8 cellular contexts compared by ENCODE assay signal in genomic region chr3:51384145-51384729, GRCh38. TPM values are rescaled to one million over a fixed set of nuclear protein-coding genes. Genes with fewer than 3 reads are reported as not detected.
DNase-seq lines count a peak whose midpoint lies in the region; FAIRE-seq and TF ChIP-seq lines count a peak whose summit lies in the region.

No MANE protein-coding gene starts in this region.

- H3K27me3 ChIP-seq in PC-9 (ENCODE audit: insufficient read depth, low read depth) = no peaks in the 10 kb centered on the region
- no peaks in the 10 kb centered on the region for H3K27me3 ChIP-seq in effector memory CD4-positive, alpha-beta T cell (replicated peaks; ENCODE audit: control insufficient read depth, insufficient read depth, low read length, poor library complexity, severe bottlenecking)
- no peaks in the 10 kb centered on the region for H3K27me3 ChIP-seq in mononuclear cell (ENCODE audit: insufficient read depth, low read length)

- POLR2A ChIA-PET in HEK293 (lab: Yijun Ruan, JAX) = interaction anchor here (0.9 kb wide), 1 partner anchor 288 kb away, joined by 3 read pairs; no protein-coding TSS in a partner anchor
- POLR2A ChIA-PET in PC-9 (lab: Charles Lee; ENCODE audit: unreplicated experiment) = no interaction called here

- H4K20me1 ChIP-seq in PC-9 (ENCODE audit: insufficient read depth) = no peaks in the 10 kb centered on the region; the same call in 1 of the 2 replicates

- H3K9me2 ChIP-seq in PC-9 (ENCODE audit: insufficient read depth) = no peaks in the 10 kb centered on the region

- peak overlapping the region; percentile 96 for H3K4me3 ChIP-seq in HEK293 (ENCODE audit: low read depth, low read length)
- peak overlapping the region; percentile 91 for H3K4me3 ChIP-seq in PC-9
- H3K4me3 ChIP-seq in effector memory CD4-positive, alpha-beta T cell (ENCODE audit: insufficient read depth, low read depth, low read length, poor library complexity, severe bottlenecking) = peak overlapping the region; percentile 95
- peak overlapping the region; percentile 87 for H3K4me3 ChIP-seq in mononuclear cell (ENCODE audit: low read length)

- H3K4me2 ChIP-seq in PC-9 = peak overlapping the region; percentile 84

- H2AFZ ChIP-seq in PC-9 = peak overlapping the region; percentile 82

- H3K36me3 ChIP-seq in HEK293 (ENCODE audit: control insufficient read depth in 2 of 2, insufficient read depth in 1 of 2, low read length in 2 of 2) (peaks cover 0 to 40% of the 10 kb centered on the region in 2 experiments; a peak in 1 of 3 replicates), PC-9 (ENCODE audit: low read depth) (peaks cover 15% of the 10 kb centered on the region; the same call in 1 of the 2 replicates)
- peaks cover 17% of the 10 kb centered on the region for H3K36me3 ChIP-seq in effector memory CD4-positive, alpha-beta T cell (ENCODE audit: control insufficient read depth, insufficient read depth, low read length)

- no peak for TF ChIP-seq CTCF in HEK293 (tag by site-specific recombination; IDR thresholded peaks at IDR 0.05)
- no peak for TF ChIP-seq CTCF in PC-9 (conservative IDR thresholded peaks at IDR 0.05)

- CTCF ChIA-PET in HEK293 (lab: Yijun Ruan, JAX) = interaction anchor here (0.6 to 1.1 kb wide), 2 partner anchors 712 to 743 kb away, joined by 3 read pairs; no protein-coding TSS in a partner anchor
- CTCF ChIA-PET in PC-9 (lab: Charles Lee) = no interaction called here

- peaks cover 41% of the 10 kb centered on the region for H3K79me2 ChIP-seq in PC-9 (ENCODE audit: low read depth)

- H3K9me3 ChIP-seq in HEK293 (ENCODE audit: control insufficient read depth, insufficient read depth, low read depth, low read length) (no peaks in the 10 kb centered on the region), PC-9 (ENCODE audit: insufficient read depth, low read depth) (no peaks in the 10 kb centered on the region), mononuclear cell (ENCODE audit: low read depth, low read length) (no peaks in the 10 kb centered on the region)
- H3K9me3 ChIP-seq in effector memory CD4-positive, alpha-beta T cell (ENCODE audit: control insufficient read depth, low read length) = no peaks in the 10 kb centered on the region

- FAIRE-seq in urothelium cell line (lab: Jason Lieb, UNC) = peak; percentile 55

- intact Hi-C loops in PC-9 (cut with micrococcal nuclease; ENCODE audit: unreplicated experiment) = no loop called here

- H3K4me1 ChIP-seq in HEK293 (ENCODE audit: control insufficient read depth, insufficient read depth, low read length) = no peaks in the 10 kb centered on the region
- H3K4me1 ChIP-seq in PC-9 (replicated peaks; ENCODE audit: insufficient read depth) = peaks cover 37% of the 10 kb centered on the region
- H3K4me1 ChIP-seq in effector memory CD4-positive, alpha-beta T cell (ENCODE audit: control insufficient read depth, insufficient read depth, low read length, poor library complexity, severe bottlenecking) = peaks cover 24% of the 10 kb centered on the region
- peaks cover 44% of the 10 kb centered on the region for H3K4me1 ChIP-seq in mononuclear cell (ENCODE audit: insufficient read depth, low read length)

- peaks cover 26% of the 10 kb centered on the region for H3F3A ChIP-seq in PC-9 (ENCODE audit: insufficient read depth, low read depth)

- H3K27ac ChIP-seq in HEK293 (ENCODE audit: extremely low read depth, low read depth, low read length) (peak overlapping the region; percentile 65), PC-9 (peak overlapping the region; percentile 84)
- H3K27ac ChIP-seq in effector memory CD4-positive, alpha-beta T cell (ENCODE audit: insufficient read depth, low read length, poor library complexity, severe bottlenecking) = peak overlapping the region; percentile 95

- peak; percentile 58 for DNase-seq in NCI-H748 (lab: John Stamatoyannopoulos, UW; ENCODE audit: unreplicated experiment)
- no peak for DNase-seq in NCI-H748 treated with DMSO at 0.1 percent for 48 hours (lab: John Stamatoyannopoulos, UW)
- DNase-seq in PC-9 = peak in 1 of 2 experiments; percentile 33
- DNase-seq in effector memory CD4-positive, alpha-beta T cell = peak in 2 of 3 donors; percentile 7 to 9
- DNase-seq in urothelium cell line (ENCODE audit: low spot score) = peak; percentile 41
- DNase-seq in SK-N-DZ (ENCODE audit: low spot score) = no peak

- BruUV-seq in PC-9 (replicated peaks; lab: Mats Ljungman, UMichigan) = TSS peak; percentile 86

TF ChIP-seq in HEK293, 187 proteins besides CTCF, POLR2A, EP300 and RAD21 (continues in another document):
- no peak for TF ChIP-seq ZNF223 (tag by site-specific recombination; IDR thresholded peaks at IDR 0.05)
- TF ChIP-seq ZNF175 (tag by site-specific recombination; IDR thresholded peaks at IDR 0.05) = no peak
- TF ChIP-seq ZNF311 (tag by site-specific recombination; IDR thresholded peaks at IDR 0.05; ENCODE audit: borderline replicate concordance) = no peak
- TF ChIP-seq ZNF585B (tag by site-specific recombination; IDR thresholded peaks at IDR 0.05) = no peak
- TF ChIP-seq ZNF558 (tag by site-specific recombination; IDR thresholded peaks at IDR 0.05) = no peak
- no peak for TF ChIP-seq PRDM10 (tag by site-specific recombination; IDR thresholded peaks at IDR 0.05)
- TF ChIP-seq ZBTB20 (tag by site-specific recombination; IDR thresholded peaks at IDR 0.05) = peak; percentile 98
- TF ChIP-seq ZBTB8A (tag by site-specific recombination; IDR thresholded peaks at IDR 0.05) = peak; percentile 70
- TF ChIP-seq ZNF626 (tag by site-specific recombination; IDR thresholded peaks at IDR 0.05) = no peak
- no peak for TF ChIP-seq ZNF354C (tag by site-specific recombination; IDR thresholded peaks at IDR 0.05; ENCODE audit: borderline replicate concordance, low read depth)
- no peak for TF ChIP-seq KLF17 (tag by site-specific recombination; IDR thresholded peaks at IDR 0.05)
- TF ChIP-seq ZNF341 (tag by site-specific recombination; IDR thresholded peaks at IDR 0.05; ENCODE audit: low read depth) = peak; percentile 29; the same call in 1 of the 2 replicates
- TF ChIP-seq ZNF768 (tag by site-specific recombination; IDR thresholded peaks at IDR 0.05) = no peak
- no peak for TF ChIP-seq ZBTB26 (tag by site-specific recombination; optimal IDR thresholded peaks at IDR 0.05)
- no peak for TF ChIP-seq BCL11B (tag by site-specific recombination; IDR thresholded peaks at IDR 0.05; ENCODE audit: low read depth)

RNA-seq across cellular contexts. Expression of gene MANF, which starts 0.9 kb away (rescaled TPM):
- total RNA-seq in PC-9 (2021) (75.0 and 79.1 TPM in 2 replicates), mononuclear cell (11.2 TPM)
- 80.8 and 106 TPM in 2 replicates for polyA plus RNA-seq in SK-N-DZ (2014; cell fraction: cytosol; rRNA removed)
- 36.1 and 58.6 TPM in 2 replicates for polyA plus RNA-seq in SK-N-DZ (2014; cell fraction: nucleus; rRNA removed)

RNA-seq across cellular contexts. Expression of gene RBM15B, which starts 6.8 kb away (rescaled TPM):
- 29.1 and 29.4 TPM in 2 replicates for total RNA-seq in PC-9 (2021)
- total RNA-seq in mononuclear cell = 25.3 TPM
- 18.7 and 21.5 TPM in 2 replicates for polyA plus RNA-seq in SK-N-DZ (2014; cell fraction: cytosol; rRNA removed)
- polyA plus RNA-seq in SK-N-DZ (2014; cell fraction: nucleus; rRNA removed) = 11.4 and 12.8 TPM in 2 replicates

Comparison
In these comparisons a context has a peak if more than half of its experiments do, and no peak if none do; other contexts are left out.
1. DNase-seq: peak in NCI-H748 (single experiment), effector memory CD4-positive, alpha-beta T cell (2 of 3) and urothelium cell line (single experiment); none in NCI-H748 treated with DMSO at 0.1 percent for 48 hours (single experiment) and SK-N-DZ (single experiment).
2. Peak in every context shown above with its lines, with median percentiles within 50 percentile points of each other: H3K27ac ChIP-seq and H3K4me3 ChIP-seq.